8 cellular contexts compared by ENCODE assay signal in genomic region chr4:165288639-165289428, GRCh38. TPM values are rescaled to one million over a fixed set of nuclear protein-coding genes. Genes with fewer than 3 reads are reported as not detected.
DNase-seq lines count a peak whose midpoint lies in the region; ATAC-seq and TF ChIP-seq lines count a peak whose summit lies in the region.

No MANE protein-coding gene starts in this region.

- H3K4me1 Mint-ChIP-seq in Caco-2 (ENCODE audit: low read depth, unreplicated experiment) = no peaks in the 10 kb centered on the region
- peaks cover 26 to 49% of the 10 kb centered on the region in 2 donors for H3K4me1 Mint-ChIP-seq in stimulated activated naive B cell treated with anti-CD40 and anti-IgM and Interleukin-4, amounts not matched to agents 10 μg/mL and 1 μg/mL and 100 μg/mL, for 72 hours

- no peaks in the 10 kb centered on the region for H3K79me2 ChIP-seq in ACC112 (ENCODE audit: control insufficient read depth, insufficient read depth, low read length, unreplicated experiment)

- CTCF ChIA-PET in Caco-2 (lab: Charles Lee) = no interaction called here

- H3K27ac ChIP-seq in ACC112 (ENCODE audit: low read depth, low read length) = 0 out of 2 replicates have a peak overlapping the region, but pooled peaks have one; percentile 37
- no peak overlapping the region for H3K27ac ChIP-seq in sigmoid colon

- TF ChIP-seq POLR2A in sigmoid colon (IDR thresholded peaks at IDR 0.05) = no peak

- POLR2A ChIA-PET in Caco-2 (lab: Charles Lee) = no interaction called here

- peak; percentile 18 for ATAC-seq in GM19351 (IDR thresholded peaks at IDR 0.05; ENCODE audit: unreplicated experiment)
- no peak for ATAC-seq in stimulated activated naive B cell treated with anti-CD40 and anti-IgM and Interleukin-4, amounts not matched to agents 10 μg/mL and 1 μg/mL and 100 μg/mL, for 72 hours (replicated peaks)

- TF ChIP-seq CTCF in epithelial cell of esophagus (IDR thresholded peaks at IDR 0.05; ENCODE audit: insufficient read depth, low read depth, low read length, missing control alignments) = no peak
- no peak for TF ChIP-seq CTCF in sigmoid colon (IDR thresholded peaks at IDR 0.05)
- TF ChIP-seq CTCF in Caco-2 (IDR thresholded peaks at IDR 0.05; ENCODE audit: insufficient read depth in 1 of 2, low read depth in 1 of 2, low read length in 1 of 2, severe bottlenecking in 1 of 2, unreplicated experiment in 1 of 2) = no peak

- no peak overlapping the region for H2AFZ ChIP-seq in ACC112 (ENCODE audit: low read length, unreplicated experiment)

- H3K4me3 Mint-ChIP-seq in Caco-2 (ENCODE audit: unreplicated experiment) = no peak overlapping the region
- H3K4me3 Mint-ChIP-seq in stimulated activated naive B cell treated with anti-CD40 and anti-IgM and Interleukin-4, amounts not matched to agents 10 μg/mL and 1 μg/mL and 100 μg/mL, for 72 hours = no peak overlapping the region

- H3K27me3 ChIP-seq in ACC112 (ENCODE audit: insufficient read depth, low read length) (no peaks in the 10 kb centered on the region), sigmoid colon (no peaks in the 10 kb centered on the region), Caco-2 (replicated peaks; ENCODE audit: control insufficient read depth, insufficient read depth, low read length) (no peaks in the 10 kb centered on the region)

- no peaks in the 10 kb centered on the region for H3K9me3 Mint-ChIP-seq in Caco-2 (ENCODE audit: unreplicated experiment)
- peaks cover 3 to 5% of the 10 kb centered on the region in 2 donors for H3K9me3 Mint-ChIP-seq in stimulated activated naive B cell treated with anti-CD40 and anti-IgM and Interleukin-4, amounts not matched to agents 10 μg/mL and 1 μg/mL and 100 μg/mL, for 72 hours

- DNase-seq in HT1080 (ENCODE audit: low read depth) = peak; percentile 53
- peak; percentile 65 for DNase-seq in epithelial cell of esophagus (ENCODE audit: low read depth)
- no peak for DNase-seq in sigmoid colon
- no peak for DNase-seq in NCI-H526 (lab: John Stamatoyannopoulos, UW)
- no peak for DNase-seq in Caco-2
- no peak for DNase-seq in stimulated activated naive B cell treated with anti-CD40 and anti-IgM and Interleukin-4, amounts not matched to agents 10 μg/mL and 1 μg/mL and 100 μg/mL, for 72 hours

- H3K4me3 ChIP-seq in ACC112 (ENCODE audit: low read depth, low read length) (no peak overlapping the region), epithelial cell of esophagus (ENCODE audit: low read length) (no peak overlapping the region), sigmoid colon (no peak overlapping the region), Caco-2 (ENCODE audit: low read depth, low read length) (no peak overlapping the region)

- H3K9me3 ChIP-seq in sigmoid colon = no peaks in the 10 kb centered on the region
- H3K9me3 ChIP-seq in Caco-2 = no peaks in the 10 kb centered on the region

- H3K4me1 ChIP-seq in ACC112 (ENCODE audit: control insufficient read depth, insufficient read depth, low read length, unreplicated experiment) (peaks cover 13% of the 10 kb centered on the region), sigmoid colon (peaks cover 0 to 6% (median 0%) of the 10 kb centered on the region in 4 donors), Caco-2 (no peaks in the 10 kb centered on the region)

- BruUV-seq in Caco-2 (replicated peaks; lab: Mats Ljungman, UMichigan) = no TSS peak

- H3K36me3 Mint-ChIP-seq in Caco-2 (ENCODE audit: insufficient read depth, unreplicated experiment) = peaks cover 8% of the 10 kb centered on the region
- peaks cover 23 to 24% of the 10 kb centered on the region in 2 donors for H3K36me3 Mint-ChIP-seq in stimulated activated naive B cell treated with anti-CD40 and anti-IgM and Interleukin-4, amounts not matched to agents 10 μg/mL and 1 μg/mL and 100 μg/mL, for 72 hours

- no peak for TF ChIP-seq EP300 in sigmoid colon (IDR thresholded peaks at IDR 0.05)

- H3K27me3 Mint-ChIP-seq in Caco-2 (ENCODE audit: insufficient read depth, unreplicated experiment) = no peaks in the 10 kb centered on the region
- no peaks in the 10 kb centered on the region for H3K27me3 Mint-ChIP-seq in stimulated activated naive B cell treated with anti-CD40 and anti-IgM and Interleukin-4, amounts not matched to agents 10 μg/mL and 1 μg/mL and 100 μg/mL, for 72 hours

- intact Hi-C loops in sigmoid colon (cut with DNase I) (no loop called here), Caco-2 (cut with micrococcal nuclease; ENCODE audit: unreplicated experiment) (no loop called here)

- H3K27ac Mint-ChIP-seq in Caco-2 (ENCODE audit: unreplicated experiment) = no peak overlapping the region
- H3K27ac Mint-ChIP-seq in stimulated activated naive B cell treated with anti-CD40 and anti-IgM and Interleukin-4, amounts not matched to agents 10 μg/mL and 1 μg/mL and 100 μg/mL, for 72 hours = no peak overlapping the region

- H3K36me3 ChIP-seq in ACC112 (ENCODE audit: insufficient read depth, low read length) (no peaks in the 10 kb centered on the region), sigmoid colon (no peaks in the 10 kb centered on the region), Caco-2 (ENCODE audit: control insufficient read depth, insufficient read depth, low read length) (no peaks in the 10 kb centered on the region)

RNA-seq across cellular contexts. Expression of gene MSMO1, which starts 38.6 kb away (rescaled TPM):
- total RNA-seq in HT1080 (2014; rRNA removed; shearing (Covaris generic)) = 117 and 178 TPM in 2 replicates
- 113 and 133 TPM in 2 replicates for polyA plus RNA-seq in HT1080 (2015; cell fraction: cytosol; rRNA removed)
- polyA plus RNA-seq in HT1080 (2015; cell fraction: nucleus; rRNA removed) = 146 and 158 TPM in 2 replicates
- total RNA-seq in sigmoid colon (10 to 100 TPM; 13.6 to 26.8 (median 17.1) TPM), Caco-2 (2022) (80.5 and 91.1 TPM in 2 replicates)
- polyA plus RNA-seq in sigmoid colon = 100 to 1,000 TPM in 1 of 3 donors, 10 to 100 TPM in 2; 28.2 to 114 (median 42.8) TPM

Comparison
In these comparisons a context has a peak if more than half of its experiments do, and no peak if none do; other contexts are left out.
1. DNase-seq: peak in HT1080 (single experiment) and epithelial cell of esophagus (single experiment); none in sigmoid colon (single experiment), NCI-H526 (0 of 2), Caco-2 (0 of 2) and stimulated activated naive B cell treated with anti-CD40 and anti-IgM and Interleukin-4, amounts not matched to agents 10 μg/mL and 1 μg/mL and 100 μg/mL, for 72 hours (single experiment).